Comparison of ENCODE assay signal across 24 cellular contexts in genomic region chr16:75343311-75343710, GRCh38.
A peak's percentile ranks its signal among the peaks of the same experiment; 100 is the strongest.
DNase-seq lines count a peak whose midpoint lies in the region; ATAC-seq and TF ChIP-seq lines count a peak whose summit lies in the region.
"Had no signal": no experiment of that assay in that cellular context is flagged by ENCODE, and none has a peak within 500 bp of the region (broad histone marks: within the 10 kb centered on the region; RNA-seq: fewer than 3 reads in every experiment).

No MANE protein-coding gene starts in this region.

- no peak overlapping the region for H3K9ac ChIP-seq in mammary epithelial cell (ENCODE audit: insufficient read depth, low read length)

- H3K27me3 ChIP-seq in mammary epithelial cell (ENCODE audit: insufficient read depth, low read length) (no peaks in the 10 kb centered on the region), breast epithelium (no peaks in the 10 kb centered on the region), uterus (no peaks in the 10 kb centered on the region)
- H3K27me3 ChIP-seq: Peyer's patch, testis had no signal

- H3K27ac Mint-ChIP-seq in MCF 10A (ENCODE audit: low read depth, unreplicated experiment) = peak overlapping the region; percentile 85
- H3K27ac Mint-ChIP-seq in mesothelial cell of epicardium = peak overlapping the region; percentile 74
- no peak overlapping the region for H3K27ac Mint-ChIP-seq in naive thymus-derived CD8-positive, alpha-beta T cell
- H3K27ac Mint-ChIP-seq: activated naive CD8-positive, alpha-beta T cell; activated T-helper 1 cell treated with anti-CD3 and anti-CD28 coated beads, Interleukin-12 subunit alpha, Interleukin-12 subunit beta, Interleukin-2, Interleukin-4 antibody, amounts not matched to agents 30 ng/mL and 10 ng/mL and 1 ng/mL, durations not matched to agents 14 hours and 24 hours and 36 hours; CD8-positive, alpha-beta memory T cell; natural killer cell; stimulated activated memory B cell treated with anti-CD40 and anti-IgM and Interleukin-4, amounts not matched to agents 10 μg/mL and 1 μg/mL and 100 μg/mL, for 72 hours had no signal

- H3K27ac ChIP-seq in mammary epithelial cell (ENCODE audit: insufficient read depth, low read depth, low read length) (no peak overlapping the region), breast epithelium (peak overlapping the region; percentile 58 to 81), uterus (peak overlapping the region; percentile 57 to 64)

- no peak for TF ChIP-seq CTCF in MCF 10A (IDR thresholded peaks at IDR 0.05; ENCODE audit: unreplicated experiment)
- TF ChIP-seq CTCF in mammary epithelial cell (conservative IDR thresholded peaks at IDR 0.05 in 1 of 2, IDR thresholded peaks at IDR 0.05 in 1 of 2; ENCODE audit: extremely low read depth in 1 of 2, insufficient read depth in 1 of 2, low read depth in 1 of 2, low read length in 2 of 2) = no peak
- TF ChIP-seq CTCF in breast epithelium (IDR thresholded peaks at IDR 0.05) = no peak
- TF ChIP-seq CTCF in mesothelial cell of epicardium (IDR thresholded peaks at IDR 0.05; ENCODE audit: unreplicated experiment) = no peak
- no peak for TF ChIP-seq CTCF in uterus (IDR thresholded peaks at IDR 0.05)

- BruUV-seq in MCF 10A (replicated peaks; lab: Mats Ljungman, UMichigan) = no TSS peak
- no TSS peak for BruUV-seq in mammary epithelial cell (replicated peaks; lab: Mats Ljungman, UMichigan)

- peaks cover 30% of the 10 kb centered on the region for H3K4me1 Mint-ChIP-seq in MCF 10A (ENCODE audit: insufficient read depth, unreplicated experiment)
- peaks cover 66% of the 10 kb centered on the region for H3K4me1 Mint-ChIP-seq in mesothelial cell of epicardium
- peaks cover 0 to 4% (median 0%) of the 10 kb centered on the region in 4 donors for H3K4me1 Mint-ChIP-seq in naive thymus-derived CD8-positive, alpha-beta T cell
- H3K4me1 Mint-ChIP-seq: stimulated activated memory B cell treated with anti-CD40 and anti-IgM and Interleukin-4, amounts not matched to agents 10 μg/mL and 1 μg/mL and 100 μg/mL, for 72 hours had no signal

- dilution Hi-C loops in mammary epithelial cell (cut with HindIII; ENCODE audit: low sequenced_read_pairs) = loop anchor here (5.0 kb wide), 1 partner anchor 36 kb away; no protein-coding TSS in a partner anchor

- H3K4me3 ChIP-seq in mammary epithelial cell (replicated peaks in 1 of 3; ENCODE audit: insufficient read depth in 1 of 3, low read depth in 2 of 3, low read length in 3 of 3) = no peak overlapping the region
- no peak overlapping the region for H3K4me3 ChIP-seq in breast epithelium
- H3K4me3 ChIP-seq in uterus = no peak overlapping the region
- H3K4me3 ChIP-seq: GM12878, Peyer's patch, skin epidermis, testis had no signal

- H3K27me3 Mint-ChIP-seq in MCF 10A (ENCODE audit: insufficient read depth, unreplicated experiment) (no peaks in the 10 kb centered on the region), mesothelial cell of epicardium (ENCODE audit: low read depth) (no peaks in the 10 kb centered on the region)
- peaks cover 0 to 13% (median 0%) of the 10 kb centered on the region in 5 donors for H3K27me3 Mint-ChIP-seq in naive thymus-derived CD8-positive, alpha-beta T cell
- H3K27me3 Mint-ChIP-seq: activated naive CD8-positive, alpha-beta T cell; CD8-positive, alpha-beta memory T cell; progenitor cell of endocrine pancreas had no signal

- in situ Hi-C loops in mammary epithelial cell (cut with MboI; ENCODE audit: low sequenced_read_pairs in 2 of 2) = no loop called here

- H3K79me2 ChIP-seq in mammary epithelial cell (ENCODE audit: insufficient read depth, low read length) = no peaks in the 10 kb centered on the region

- CTCF ChIA-PET in MCF 10A (lab: Yijun Ruan, JAX) (interaction anchor here (0.6 to 1.3 kb wide), 2 partner anchors 34 to 109 kb away, joined by 3 to 4 read pairs; no protein-coding TSS in a partner anchor), mammary epithelial cell (lab: Charles Lee; ENCODE audit: low non-redundant PET) (no interaction called here)

- no peak overlapping the region for H3K4me2 ChIP-seq in mammary epithelial cell (ENCODE audit: insufficient read depth, low read depth, low read length)

- WGBS in mammary epithelial cell (ENCODE audit: low coverage, missing lambda C conversion rate) = 33% methylated on average over 1 of the region's 1 CpG

- POLR2A ChIA-PET in MCF 10A (lab: Yijun Ruan, JAX) = interaction anchor here (1.1 to 5.6 kb wide), 6 partner anchors 10 to 42 kb away, joined by 3 to 65 read pairs (median 6); no protein-coding TSS in a partner anchor
- POLR2A ChIA-PET in naive thymus-derived CD8-positive, alpha-beta T cell (lab: Charles Lee) = no interaction called here

- intact Hi-C loops in MCF 10A (cut with micrococcal nuclease) (loop anchor here (2.0 kb wide), 1 partner anchor 33 kb away; no protein-coding TSS in a partner anchor), mammary epithelial cell (cut with micrococcal nuclease) (no loop called here), breast epithelium (cut with DNase I; ENCODE audit: low total_unique reads) (no loop called here), uterus (cut with DNase I; ENCODE audit: low total_unique reads) (no loop called here)

- TF ChIP-seq POLR2A in breast epithelium (IDR thresholded peaks at IDR 0.05) (no peak), uterus (IDR thresholded peaks at IDR 0.05) (no peak)

- peaks cover 30% of the 10 kb centered on the region for H3K36me3 Mint-ChIP-seq in MCF 10A (ENCODE audit: insufficient read depth, unreplicated experiment)
- H3K36me3 Mint-ChIP-seq in mesothelial cell of epicardium = peaks cover 5% of the 10 kb centered on the region
- peaks cover 18 to 63% (median 43%) of the 10 kb centered on the region in 3 donors for H3K36me3 Mint-ChIP-seq in naive thymus-derived CD8-positive, alpha-beta T cell

- no peak for ATAC-seq in GM21723 (IDR thresholded peaks at IDR 0.05; ENCODE audit: unreplicated experiment)
- no peak for ATAC-seq in naive thymus-derived CD8-positive, alpha-beta T cell
- ATAC-seq: GM12878; natural killer cell; stimulated activated memory B cell treated with anti-CD40 and anti-IgM and Interleukin-4, amounts not matched to agents 10 μg/mL and 1 μg/mL and 100 μg/mL, for 72 hours had no signal

- H3K36me3 ChIP-seq in mammary epithelial cell (ENCODE audit: insufficient read depth, low read length) (peaks cover 2% of the 10 kb centered on the region), breast epithelium (no peaks in the 10 kb centered on the region), uterus (no peaks in the 10 kb centered on the region)
- H3K36me3 ChIP-seq: Peyer's patch had no signal

- no peak overlapping the region for H3K4me3 Mint-ChIP-seq in MCF 10A (ENCODE audit: unreplicated experiment)
- no peak overlapping the region for H3K4me3 Mint-ChIP-seq in mesothelial cell of epicardium
- no peak overlapping the region for H3K4me3 Mint-ChIP-seq in naive thymus-derived CD8-positive, alpha-beta T cell
- H3K4me3 Mint-ChIP-seq: activated naive CD8-positive, alpha-beta T cell; activated T-helper 1 cell treated with anti-CD3 and anti-CD28 coated beads, Interleukin-12 subunit alpha, Interleukin-12 subunit beta, Interleukin-2, Interleukin-4 antibody, amounts not matched to agents 30 ng/mL and 10 ng/mL and 1 ng/mL, durations not matched to agents 14 hours and 24 hours and 36 hours; CD8-positive, alpha-beta memory T cell; natural killer cell; stimulated activated memory B cell treated with anti-CD40 and anti-IgM and Interleukin-4, amounts not matched to agents 10 μg/mL and 1 μg/mL and 100 μg/mL, for 72 hours had no signal

- H2AFZ ChIP-seq in mammary epithelial cell (ENCODE audit: low read depth, low read length) = no peak overlapping the region

- H4K20me1 ChIP-seq in mammary epithelial cell (ENCODE audit: insufficient read depth, low read length) = no peaks in the 10 kb centered on the region

- peaks cover 33% of the 10 kb centered on the region for H3K4me1 ChIP-seq in mammary epithelial cell (ENCODE audit: insufficient read depth, low read length)
- H3K4me1 ChIP-seq in breast epithelium = no peaks in the 10 kb centered on the region
- H3K4me1 ChIP-seq in uterus = peaks cover 0 to 21% of the 10 kb centered on the region in 2 donors

- no peaks in the 10 kb centered on the region for H3K9me3 Mint-ChIP-seq in MCF 10A (ENCODE audit: unreplicated experiment)
- no peaks in the 10 kb centered on the region for H3K9me3 Mint-ChIP-seq in mesothelial cell of epicardium
- no peaks in the 10 kb centered on the region for H3K9me3 Mint-ChIP-seq in naive thymus-derived CD8-positive, alpha-beta T cell
- H3K9me3 Mint-ChIP-seq: activated T-helper 1 cell treated with anti-CD3 and anti-CD28 coated beads, Interleukin-12 subunit alpha, Interleukin-12 subunit beta, Interleukin-2, Interleukin-4 antibody, amounts not matched to agents 30 ng/mL and 10 ng/mL and 1 ng/mL, durations not matched to agents 14 hours and 24 hours and 36 hours; CD8-positive, alpha-beta memory T cell; natural killer cell; stimulated activated memory B cell treated with anti-CD40 and anti-IgM and Interleukin-4, amounts not matched to agents 10 μg/mL and 1 μg/mL and 100 μg/mL, for 72 hours had no signal

- H3K9me3 ChIP-seq in mammary epithelial cell (replicated peaks; ENCODE audit: insufficient read depth, low read length) (no peaks in the 10 kb centered on the region), breast epithelium (no peaks in the 10 kb centered on the region), uterus (no peaks in the 10 kb centered on the region)
- H3K9me3 ChIP-seq: Peyer's patch, testis had no signal

- DNase-seq in MCF 10A (ENCODE audit: unreplicated experiment) (peak; percentile 16), mammary epithelial cell (no peak), breast epithelium (ENCODE audit: low spot score in 2 of 2) (no peak), mesothelial cell of epicardium (ENCODE audit: low spot score in 2 of 2, unreplicated experiment in 2 of 2) (no peak), uterus (no peak), occipital lobe (lab: John Stamatoyannopoulos, UW) (no peak)
- DNase-seq in naive thymus-derived CD8-positive, alpha-beta T cell = no peak
- DNase-seq: 8988T; activated CD4-positive, alpha-beta T cell treated with anti-CD3 and anti-CD28 coated beads, Interleukin-2, amount 50 U/mL, for 1 hour; CD8-positive, alpha-beta memory T cell; effector memory CD4-positive, alpha-beta T cell; mesendoderm; natural killer cell; NCI-H1930; Peyer's patch; T-helper 2 cell; testis had no signal

Comparison
In these comparisons a context has a peak if more than half of its experiments do, and no peak if none do; other contexts are left out.
1. H3K27ac Mint-ChIP-seq: peak in MCF 10A (single experiment) and mesothelial cell of epicardium (single experiment); none in naive thymus-derived CD8-positive, alpha-beta T cell (0 of 10).